Comparison of ENCODE assay signal across 1 cellular context in genomic region chr15:65329991-65330735, GRCh38.
A peak's percentile ranks its signal among the peaks of the same experiment; 100 is the strongest.
TF ChIP-seq lines count a peak whose summit lies in the region.

No MANE protein-coding gene starts in this region.

TF ChIP-seq in H1, 55 proteins besides CTCF, POLR2A, EP300 and RAD21:
- TF ChIP-seq TAF1 (IDR thresholded peaks at IDR 0.05; ENCODE audit: low read depth, low read length) (no peak), KDM1A (IDR thresholded peaks at IDR 0.05; ENCODE audit: borderline replicate concordance, low read length) (peak; percentile 78), CHD7 (IDR thresholded peaks at IDR 0.05; ENCODE audit: insufficient replicate concordance, low read length) (no peak), GTF2F1 (IDR thresholded peaks at IDR 0.05; ENCODE audit: borderline replicate concordance, low read depth, low read length) (no peak), E2F6 (IDR thresholded peaks at IDR 0.05) (no peak)
TF ChIP-seq in H1: peak in this region for 1.
